Comparison of ENCODE assay signal across 18 cellular contexts in genomic region chr2:226643030-226643429, GRCh38.
"Had no signal": no experiment of that assay in that cellular context is flagged by ENCODE, and none has a peak within 500 bp of the region (broad histone marks: within the 10 kb centered on the region; RNA-seq: fewer than 3 reads in every experiment).

No MANE protein-coding gene starts in this region.

- H3K27me3 ChIP-seq: ovary, right lobe of liver, tibial nerve, vagina had no signal

- ATAC-seq: esophagus mucosa; left lobe of liver; lower lobe of right lung; right lobe of liver; stimulated activated memory B cell treated with anti-CD40 and anti-IgM and Interleukin-4, amounts not matched to agents 10 μg/mL and 1 μg/mL and 100 μg/mL, for 72 hours; upper lobe of right lung had no signal

- DNase-seq: effector memory CD4-positive, alpha-beta T cell; heart right ventricle; hypothalamus; islet precursor cell; lower lobe of right lung; naive B cell; ovary; right lobe of liver; spleen; stimulated activated CD4-positive, alpha-beta T cell treated with anti-CD3 and anti-CD28 coated beads, Interleukin-15, amount 100 ng/mL, for 24 hours; stimulated activated CD4-positive, alpha-beta T cell treated with anti-CD3 and anti-CD28 coated beads, Interleukin-1b, Interleukin-23, amount 100 ng/mL, for 48 hours; stimulated activated CD4-positive, alpha-beta T cell treated with anti-CD3 and anti-CD28 coated beads, Interleukin-4, amount 100 ng/mL, for 24 hours; upper lobe of right lung had no signal

- H3K27ac ChIP-seq: lower lobe of right lung, ovary, spleen, tibial nerve, upper lobe of right lung, vagina had no signal

- H3K36me3 ChIP-seq: heart right ventricle, lower lobe of right lung, ovary, right lobe of liver, spleen, tibial nerve, upper lobe of right lung, vagina had no signal

- H3K9me3 ChIP-seq: ovary, right lobe of liver, upper lobe of right lung, vagina had no signal

- H3K4me3 ChIP-seq: heart right ventricle, lower lobe of right lung, ovary, right lobe of liver, spleen, tibial nerve, upper lobe of right lung, vagina had no signal

- H3K4me1 ChIP-seq: lower lobe of right lung, spleen, tibial nerve, upper lobe of right lung, vagina had no signal
